In the genomic region with DNA sequence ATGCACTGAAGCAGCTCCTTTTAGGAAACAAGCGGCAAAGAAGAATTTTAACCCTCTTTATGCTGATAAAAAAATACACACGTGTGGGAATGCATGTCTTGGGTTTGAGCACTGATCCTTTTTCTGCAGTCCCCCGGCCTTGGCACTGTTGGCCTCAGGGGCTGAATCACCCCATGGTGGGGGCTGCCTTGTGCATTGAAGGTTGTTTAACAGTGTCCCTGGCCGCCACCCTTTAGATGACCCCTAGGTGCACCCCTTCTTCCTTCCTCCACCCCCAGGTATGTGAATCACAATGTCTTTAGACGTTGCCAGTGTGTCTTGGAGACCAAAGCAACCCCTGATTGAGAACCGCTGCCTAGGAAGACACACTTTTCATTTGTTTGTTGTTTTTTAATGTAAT, we compare ENCODE assay signal across 16 cellular contexts.
DNase-seq lines count a peak whose midpoint lies in the region; ATAC-seq and TF ChIP-seq lines count a peak whose summit lies in the region.
"Had no signal": no experiment of that assay in that cellular context is flagged by ENCODE, and none has a peak within 500 bp of the region (broad histone marks: within the 10 kb centered on the region; RNA-seq: fewer than 3 reads in every experiment).

No MANE protein-coding gene starts in this region.

- H3K27ac ChIP-seq in GM23338 (ENCODE audit: low read depth) (peak overlapping the region; percentile 84), VCaP (peak overlapping the region; percentile 82), endodermal cell (ENCODE audit: low read depth, low read length) (peak overlapping the region; percentile 33), mesendoderm (ENCODE audit: low read depth, low read length) (no peak overlapping the region)
- H3K27ac ChIP-seq: 22Rv1, A549, C4-2B, HL-60 had no signal

- H2BK120ac ChIP-seq in mesendoderm (ENCODE audit: low read depth, low read length) = peak overlapping the region; percentile 19

- no peak overlapping the region for H4K5ac ChIP-seq in mesendoderm (ENCODE audit: low read length)

- H3K4ac ChIP-seq in mesendoderm (ENCODE audit: low read depth, low read length) = no peak overlapping the region

- 0 out of 2 replicates have a peak overlapping the region, but pooled peaks have one; percentile 19 for H2AFZ ChIP-seq in GM23338

- H3K9me3 ChIP-seq in endodermal cell (ENCODE audit: control insufficient read depth, low read length) = no peaks in the 10 kb centered on the region
- H3K9me3 ChIP-seq: A549 had no signal

- peak overlapping the region; percentile 77 for H3K56ac ChIP-seq in mesendoderm (ENCODE audit: low read length)

- peak overlapping the region; percentile 33 for H2BK5ac ChIP-seq in mesendoderm (ENCODE audit: low read length)

- peaks cover 5% of the 10 kb centered on the region; the same call in 1 of the 2 replicates for H3K9me2 ChIP-seq in GM23338 (ENCODE audit: insufficient read depth)

- no peak overlapping the region for H3K23ac ChIP-seq in mesendoderm (ENCODE audit: low read length)

- H3K36me3 Mint-ChIP-seq in GM23338 (ENCODE audit: low read depth) (no peaks in the 10 kb centered on the region), endodermal cell (ENCODE audit: low read depth) (no peaks in the 10 kb centered on the region)

- H3K4me3 Mint-ChIP-seq in GM23338 (no peak overlapping the region), endodermal cell (no peak overlapping the region)
- H3K4me3 Mint-ChIP-seq: CD4-positive, alpha-beta T cell had no signal

- H2AK5ac ChIP-seq in mesendoderm (ENCODE audit: low read length) = peak overlapping the region; percentile 65

- H3K9me3 Mint-ChIP-seq in GM23338 = no peaks in the 10 kb centered on the region
- no peaks in the 10 kb centered on the region for H3K9me3 Mint-ChIP-seq in endodermal cell
- H3K9me3 Mint-ChIP-seq: CD4-positive, alpha-beta T cell had no signal

- WGBS in endodermal cell (ENCODE audit: insufficient coverage in 1 of 2, insufficient read length in 1 of 2), 2 experiments = 63 to 68% methylated on average over 4 to 6 of the region's 6 CpGs
- WGBS in mesendoderm (ENCODE audit: extremely low coverage, insufficient coverage, low lambda C conversion rate) = no CpG with 5 or more reads among the region's 6 CpGs

- H3K36me3 ChIP-seq in GM23338 (ENCODE audit: insufficient read depth) = no peaks in the 10 kb centered on the region
- no peaks in the 10 kb centered on the region for H3K36me3 ChIP-seq in endodermal cell (ENCODE audit: control insufficient read depth, insufficient read depth, low read length)
- no peaks in the 10 kb centered on the region for H3K36me3 ChIP-seq in mesendoderm (ENCODE audit: control insufficient read depth, insufficient read depth, low read length)

- H3K4me1 ChIP-seq in GM23338 (ENCODE audit: insufficient read depth) (peaks cover 35% of the 10 kb centered on the region), endodermal cell (ENCODE audit: control insufficient read depth, insufficient read depth, low read length) (peaks cover 10% of the 10 kb centered on the region), mesendoderm (ENCODE audit: control insufficient read depth, low read depth, low read length) (peaks cover 16% of the 10 kb centered on the region)
- H3K4me1 ChIP-seq: A549 had no signal

- H3F3A ChIP-seq in GM23338 (replicated peaks; ENCODE audit: low read depth) = peaks cover 14% of the 10 kb centered on the region

- H3K9ac ChIP-seq in endodermal cell (ENCODE audit: extremely low read depth, low read length, poor library complexity, severe bottlenecking) (no peak overlapping the region), mesendoderm (ENCODE audit: low read length) (no peak overlapping the region)

- H4K8ac ChIP-seq in mesendoderm (ENCODE audit: low read depth, low read length) = no peak overlapping the region

- H4K20me1 ChIP-seq in GM23338 (replicated peaks; ENCODE audit: insufficient read depth) = no peaks in the 10 kb centered on the region

- H3K27me3 ChIP-seq in GM23338 (ENCODE audit: insufficient read depth) = no peaks in the 10 kb centered on the region
- no peaks in the 10 kb centered on the region for H3K27me3 ChIP-seq in endodermal cell (ENCODE audit: control insufficient read depth, insufficient read depth, low read length, poor library complexity, severe bottlenecking)
- H3K27me3 ChIP-seq in mesendoderm (ENCODE audit: insufficient read depth, low read length, poor library complexity) = no peaks in the 10 kb centered on the region

- ATAC-seq in GM23338 (peak; percentile 61), GM18870 (IDR thresholded peaks at IDR 0.05; ENCODE audit: unreplicated experiment) (no peak), HG02763 (IDR thresholded peaks at IDR 0.05; ENCODE audit: unreplicated experiment) (no peak)
- ATAC-seq: A549 had no signal

- H3K27me3 Mint-ChIP-seq in GM23338 (ENCODE audit: insufficient read depth, low read depth, poor library complexity) (peaks cover 6% of the 10 kb centered on the region), endodermal cell (ENCODE audit: insufficient read depth) (no peaks in the 10 kb centered on the region)
- H3K27me3 Mint-ChIP-seq: CD4-positive, alpha-beta T cell had no signal

- peak overlapping the region; percentile 61 for H3K18ac ChIP-seq in mesendoderm (ENCODE audit: low read length)

- H3K4me1 Mint-ChIP-seq in GM23338 (peaks cover 33% of the 10 kb centered on the region), endodermal cell (peaks cover 33% of the 10 kb centered on the region)

- no peak for TF ChIP-seq CTCF in GM23338 (conservative IDR thresholded peaks at IDR 0.05; ENCODE audit: low read depth in 2 of 2)
- TF ChIP-seq CTCF in VCaP (conservative IDR thresholded peaks at IDR 0.05) = no peak
- no peak for TF ChIP-seq CTCF in endodermal cell (conservative IDR thresholded peaks at IDR 0.05)

- peak overlapping the region; percentile 60; the same call in 1 of the 2 replicates for H3K4me2 ChIP-seq in GM23338
- H3K4me2 ChIP-seq in mesendoderm (ENCODE audit: low read length) = no peak overlapping the region
- H3K4me2 ChIP-seq: A549 had no signal

- no peak overlapping the region for H3K27ac Mint-ChIP-seq in GM23338
- H3K27ac Mint-ChIP-seq in endodermal cell = no peak overlapping the region
- H3K27ac Mint-ChIP-seq: CD4-positive, alpha-beta T cell had no signal

- DNase-seq in GM23338 (ENCODE audit: low spot score) (no peak), endodermal cell (no peak), mesendoderm (no peak), NCI-H1092 (lab: John Stamatoyannopoulos, UW) (no peak), NCI-H524 treated with DMSO at 0.1 percent for 48 hours (lab: John Stamatoyannopoulos, UW) (no peak)
- DNase-seq: AML-193; CD4-positive, alpha-beta T cell; GF-D8; HCEC 1CT had no signal

- H3K79me1 ChIP-seq in mesendoderm (ENCODE audit: low read length) = peaks cover 2% of the 10 kb centered on the region

- H3K79me2 ChIP-seq in GM23338 (replicated peaks; ENCODE audit: insufficient read depth) = no peaks in the 10 kb centered on the region
- no peaks in the 10 kb centered on the region for H3K79me2 ChIP-seq in mesendoderm (ENCODE audit: control insufficient read depth, insufficient read depth, low read length)

- H2BK15ac ChIP-seq in mesendoderm (replicated peaks; ENCODE audit: low read depth) = no peak overlapping the region

- no peak overlapping the region for H3K4me3 ChIP-seq in GM23338
- no peak overlapping the region for H3K4me3 ChIP-seq in endodermal cell (ENCODE audit: low read length)
- H3K4me3 ChIP-seq in mesendoderm (ENCODE audit: low read length) = no peak overlapping the region
- H3K4me3 ChIP-seq: A549 had no signal

TF ChIP-seq in GM23338, 12 proteins besides CTCF, POLR2A, EP300 and RAD21:
- TF ChIP-seq CREB1 (CRISPR knock-in tag; IDR thresholded peaks at IDR 0.05; ENCODE audit: low read depth) (no peak), EZH2 (IDR thresholded peaks at IDR 0.05; ENCODE audit: low read depth, unreplicated experiment) (no peak), ZNF114 (CRISPR knock-in tag; IDR thresholded peaks at IDR 0.05) (no peak), JUNB (IDR thresholded peaks at IDR 0.05; ENCODE audit: unreplicated experiment) (no peak), POLR2AphosphoS5 (IDR thresholded peaks at IDR 0.05; ENCODE audit: low read depth) (no peak), ETS1 (IDR thresholded peaks at IDR 0.05) (no peak), NANOG (IDR thresholded peaks at IDR 0.05; ENCODE audit: borderline replicate concordance) (no peak)
- TF ChIP-seq, protein P1, sequence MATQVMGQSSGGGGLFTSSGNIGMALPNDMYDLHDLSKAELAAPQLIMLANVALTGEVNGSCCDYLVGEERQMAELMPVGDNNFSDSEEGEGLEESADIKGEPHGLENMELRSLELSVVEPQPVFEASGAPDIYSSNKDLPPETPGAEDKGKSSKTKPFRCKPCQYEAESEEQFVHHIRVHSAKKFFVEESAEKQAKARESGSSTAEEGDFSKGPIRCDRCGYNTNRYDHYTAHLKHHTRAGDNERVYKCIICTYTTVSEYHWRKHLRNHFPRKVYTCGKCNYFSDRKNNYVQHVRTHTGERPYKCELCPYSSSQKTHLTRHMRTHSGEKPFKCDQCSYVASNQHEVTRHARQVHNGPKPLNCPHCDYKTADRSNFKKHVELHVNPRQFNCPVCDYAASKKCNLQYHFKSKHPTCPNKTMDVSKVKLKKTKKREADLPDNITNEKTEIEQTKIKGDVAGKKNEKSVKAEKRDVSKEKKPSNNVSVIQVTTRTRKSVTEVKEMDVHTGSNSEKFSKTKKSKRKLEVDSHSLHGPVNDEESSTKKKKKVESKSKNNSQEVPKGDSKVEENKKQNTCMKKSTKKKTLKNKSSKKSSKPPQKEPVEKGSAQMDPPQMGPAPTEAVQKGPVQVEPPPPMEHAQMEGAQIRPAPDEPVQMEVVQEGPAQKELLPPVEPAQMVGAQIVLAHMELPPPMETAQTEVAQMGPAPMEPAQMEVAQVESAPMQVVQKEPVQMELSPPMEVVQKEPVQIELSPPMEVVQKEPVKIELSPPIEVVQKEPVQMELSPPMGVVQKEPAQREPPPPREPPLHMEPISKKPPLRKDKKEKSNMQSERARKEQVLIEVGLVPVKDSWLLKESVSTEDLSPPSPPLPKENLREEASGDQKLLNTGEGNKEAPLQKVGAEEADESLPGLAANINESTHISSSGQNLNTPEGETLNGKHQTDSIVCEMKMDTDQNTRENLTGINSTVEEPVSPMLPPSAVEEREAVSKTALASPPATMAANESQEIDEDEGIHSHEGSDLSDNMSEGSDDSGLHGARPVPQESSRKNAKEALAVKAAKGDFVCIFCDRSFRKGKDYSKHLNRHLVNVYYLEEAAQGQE (IDR thresholded peaks at IDR 0.05; ENCODE audit: unreplicated experiment) = no peak
